ENCODE assay signal across 13 cellular contexts in genomic region chr1:165364432-165365133, GRCh38. TPM values are rescaled to one million over a fixed set of nuclear protein-coding genes. Genes with fewer than 3 reads are reported as not detected.
DNase-seq lines count a peak whose midpoint lies in the region; ATAC-seq and TF ChIP-seq lines count a peak whose summit lies in the region.
"Had no signal": no experiment of that assay in that cellular context is flagged by ENCODE, and none has a peak within 500 bp of the region (broad histone marks: within the 10 kb centered on the region; RNA-seq: fewer than 3 reads in every experiment).

No MANE protein-coding gene starts in this region.

- no peaks in the 10 kb centered on the region for H3K27me3 ChIP-seq in brain microvascular endothelial cell (replicated peaks)
- H3K27me3 ChIP-seq: colonic mucosa had no signal

- H3K4me3 ChIP-seq in brain microvascular endothelial cell (ENCODE audit: low read depth, low read length): no peak overlapping the region
- H3K4me3 ChIP-seq: colonic mucosa, pancreas had no signal

- in situ Hi-C loops in brain microvascular endothelial cell (cut with HindIII; ENCODE audit: low pct_ligation_motif_present, low sequenced_read_pairs): no loop called here

- no peak for TF ChIP-seq RAD21 in Ishikawa (IDR thresholded peaks at IDR 0.05; ENCODE audit: low read depth)

- POLR2A ChIA-PET in RWPE1 (lab: Yijun Ruan, JAX; ENCODE audit: low non-redundant PET): no interaction called here

- DNase-seq in AG20443 (ENCODE audit: low spot score) (peak; percentile 69), RWPE1 (ENCODE audit: low spot score) (peak; percentile 81), left colon (peak in 1 of 2 donors; percentile 20), brain microvascular endothelial cell (no peak)
- no peak for DNase-seq in activated CD8-positive, alpha-beta memory T cell treated with anti-CD3 and anti-CD28 coated beads, Interleukin-2, amount 50 U/mL, for 48 hours
- DNase-seq: activated CD8-positive, alpha-beta T cell treated with anti-CD3 and anti-CD28 coated beads for 36 hours; colonic mucosa; T-helper 1 cell had no signal

- CTCF ChIA-PET in RWPE1 (lab: Yijun Ruan, JAX): interaction anchor here (0.6 kb wide), 1 partner anchor 293 kb away, joined by 3 read pairs; no protein-coding TSS in a partner anchor

- intact Hi-C loops in left colon (cut with DNase I, micrococcal nuclease): no loop called here

- no peaks in the 10 kb centered on the region for H3K36me3 ChIP-seq in brain microvascular endothelial cell (replicated peaks)
- H3K36me3 ChIP-seq: colonic mucosa, pancreas had no signal

- TF ChIP-seq EP300 in Ishikawa (IDR thresholded peaks at IDR 0.05; ENCODE audit: borderline replicate concordance): no peak

- H3K27ac ChIP-seq in RWPE1 (peak overlapping the region; percentile 76), brain microvascular endothelial cell (no peak overlapping the region)
- H3K27ac ChIP-seq: colonic mucosa, pancreas had no signal

- peak; percentile 56 for ATAC-seq in left colon
- no peak for ATAC-seq in HG02970 (IDR thresholded peaks at IDR 0.05; ENCODE audit: low FRiP score, unreplicated experiment)
- ATAC-seq in GM19463 (IDR thresholded peaks at IDR 0.05; ENCODE audit: unreplicated experiment): no peak
- ATAC-seq: activated CD8-positive, alpha-beta T cell treated with anti-CD3 and anti-CD28 coated beads for 36 hours had no signal

- TF ChIP-seq CTCF in RWPE1 (conservative IDR thresholded peaks at IDR 0.05; ENCODE audit: low read depth) (no peak; the same call in 1 of the 2 replicates), brain microvascular endothelial cell (IDR thresholded peaks at IDR 0.05; ENCODE audit: low read depth, low read length, missing control alignments) (no peak)

TF ChIP-seq in Ishikawa, 13 proteins besides CTCF, POLR2A, EP300 and RAD21:
- TF ChIP-seq NFIC (IDR thresholded peaks at IDR 0.05) (peak; percentile 42), CEBPB (IDR thresholded peaks at IDR 0.05) (no peak), YY1 (IDR thresholded peaks at IDR 0.05; ENCODE audit: low read depth) (no peak)

RNA-seq across cellular contexts. Expression of gene LMX1A, which starts 8.1 kb away (rescaled TPM):
- under 1 TPM; 0.64 to 0.73 TPM for total RNA-seq in left colon
- total RNA-seq: activated CD8-positive, alpha-beta T cell treated with anti-CD3 and anti-CD28 coated beads for 36 hours; B cell; pancreas had no signal

Comparison
In these comparisons a context has a peak if more than half of its experiments do, and no peak if none do; other contexts are left out.
1. DNase-seq: peak in AG20443 (single experiment) and RWPE1 (single experiment); none in activated CD8-positive, alpha-beta memory T cell treated with anti-CD3 and anti-CD28 coated beads, Interleukin-2, amount 50 U/mL, for 48 hours (single experiment) and brain microvascular endothelial cell (single experiment).